Comparison of ENCODE assay signal across 11 cellular contexts in the genomic region with DNA sequence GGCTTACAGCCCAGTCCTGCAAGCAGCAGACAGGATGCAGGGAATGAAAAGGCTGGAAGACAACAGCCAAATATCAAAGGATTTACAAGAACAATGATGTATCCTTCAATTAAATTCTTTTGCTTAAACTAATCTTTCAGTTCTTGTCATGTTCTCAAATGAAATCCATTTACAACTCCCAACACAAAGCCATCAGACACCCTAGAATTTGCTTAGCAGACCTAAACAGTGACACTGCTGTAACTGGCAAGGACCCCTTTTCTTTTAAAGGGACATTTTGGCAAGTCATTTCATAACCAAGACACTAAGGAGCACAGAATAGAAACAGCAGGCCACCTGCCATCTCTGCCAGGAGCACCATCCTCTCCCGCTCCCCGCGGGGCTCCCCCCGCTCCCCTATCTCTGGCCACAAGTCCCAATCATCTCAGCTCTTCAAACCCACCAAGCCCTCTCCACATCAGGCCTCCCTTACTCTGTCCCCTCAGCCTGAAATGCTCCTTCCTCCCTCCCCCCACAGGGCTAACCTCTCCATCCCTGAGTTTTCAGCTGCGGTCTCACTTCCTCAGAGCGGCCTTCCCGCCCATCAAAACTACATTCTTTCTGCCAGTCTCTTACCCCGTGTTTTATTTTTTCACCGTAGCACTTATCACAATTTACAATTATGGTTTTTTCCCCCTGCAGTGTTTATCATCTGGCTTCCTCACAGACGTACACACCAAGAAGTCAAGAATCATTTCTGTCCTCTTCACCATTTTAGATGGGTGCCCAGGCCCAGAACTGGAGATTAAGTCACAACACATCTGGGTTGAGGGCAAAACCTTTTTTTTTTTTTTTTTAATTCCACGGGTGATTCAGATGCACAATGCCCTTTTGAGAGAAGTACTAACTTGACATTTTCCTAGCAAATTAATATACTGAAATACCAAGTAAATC. TPM values are rescaled to one million over a fixed set of nuclear protein-coding genes. Genes with fewer than 3 reads are reported as not detected.
DNase-seq lines count a peak whose midpoint lies in the region; ATAC-seq and TF ChIP-seq lines count a peak whose summit lies in the region.
"Had no signal": no experiment of that assay in that cellular context is flagged by ENCODE, and none has a peak within 500 bp of the region (broad histone marks: within the 10 kb centered on the region; RNA-seq: fewer than 3 reads in every experiment).

No MANE protein-coding gene starts in this region.

- 8% methylated on average over 11 of the region's 11 CpGs for WGBS in thymus

- H3K4me3 Mint-ChIP-seq in activated naive CD4-positive, alpha-beta T cell treated with anti-CD3 and anti-CD28 coated beads, Interleukin-2, amount 50 U/mL, for 24 hours = no peak overlapping the region
- H3K4me3 Mint-ChIP-seq in activated naive CD4-positive, alpha-beta T cell treated with anti-CD3 and anti-CD28 coated beads, Interleukin-2, amount 10 ng/mL, durations not matched to agents 7 days and 5 days = no peak overlapping the region

- H3K4me3 ChIP-seq in dorsolateral prefrontal cortex (no peak overlapping the region), thymus (ENCODE audit: low read length) (peak overlapping the region; percentile 5)

- TF ChIP-seq CTCF in dorsolateral prefrontal cortex (IDR thresholded peaks at IDR 0.05 in 54 of 56, conservative IDR thresholded peaks at IDR 0.05 in 2 of 56; ENCODE audit: low read depth in 1 of 56, partially characterized antibody in 56 of 56) = no peak

- peaks cover 56% of the 10 kb centered on the region for H3K4me1 Mint-ChIP-seq in activated naive CD4-positive, alpha-beta T cell treated with anti-CD3 and anti-CD28 coated beads, Interleukin-2, amount 50 U/mL, for 24 hours
- H3K4me1 Mint-ChIP-seq in activated naive CD4-positive, alpha-beta T cell treated with anti-CD3 and anti-CD28 coated beads, Interleukin-2, amount 10 ng/mL, durations not matched to agents 7 days and 5 days = peaks cover 35% of the 10 kb centered on the region

- no peaks in the 10 kb centered on the region for H3K36me3 Mint-ChIP-seq in activated naive CD4-positive, alpha-beta T cell treated with anti-CD3 and anti-CD28 coated beads, Interleukin-2, amount 50 U/mL, for 24 hours
- no peaks in the 10 kb centered on the region for H3K36me3 Mint-ChIP-seq in activated naive CD4-positive, alpha-beta T cell treated with anti-CD3 and anti-CD28 coated beads, Interleukin-2, amount 10 ng/mL, durations not matched to agents 7 days and 5 days

- H3K36me3 ChIP-seq in thymus (ENCODE audit: control insufficient read depth, insufficient read depth) = no peaks in the 10 kb centered on the region

- H3K27me3 ChIP-seq in dorsolateral prefrontal cortex = no peaks in the 10 kb centered on the region
- no peaks in the 10 kb centered on the region for H3K27me3 ChIP-seq in thymus (ENCODE audit: control insufficient read depth, insufficient read depth)

- intact Hi-C loops in dorsolateral prefrontal cortex (cut with DNase I) = no loop called here

- H3K27ac Mint-ChIP-seq in activated naive CD4-positive, alpha-beta T cell treated with anti-CD3 and anti-CD28 coated beads, Interleukin-2, amount 50 U/mL, for 24 hours = peak overlapping the region; percentile 7
- no peak overlapping the region for H3K27ac Mint-ChIP-seq in activated naive CD4-positive, alpha-beta T cell treated with anti-CD3 and anti-CD28 coated beads, Interleukin-2, amount 10 ng/mL, durations not matched to agents 7 days and 5 days

- peak; percentile 62 for ATAC-seq in HG03457 (IDR thresholded peaks at IDR 0.05; ENCODE audit: unreplicated experiment)
- ATAC-seq in HG03521 (IDR thresholded peaks at IDR 0.05; ENCODE audit: unreplicated experiment) = no peak

- H3K9me3 ChIP-seq in thymus (ENCODE audit: control insufficient read depth) = no peaks in the 10 kb centered on the region

- no peaks in the 10 kb centered on the region for H3K27me3 Mint-ChIP-seq in activated naive CD4-positive, alpha-beta T cell treated with anti-CD3 and anti-CD28 coated beads, Interleukin-2, amount 50 U/mL, for 24 hours
- H3K27me3 Mint-ChIP-seq in activated naive CD4-positive, alpha-beta T cell treated with anti-CD3 and anti-CD28 coated beads, Interleukin-2, amount 10 ng/mL, durations not matched to agents 7 days and 5 days = no peaks in the 10 kb centered on the region

- CTCF ChIA-PET in activated naive CD4-positive, alpha-beta T cell treated with anti-CD3 and anti-CD28 coated beads, Interleukin-2, amount 10 ng/mL, durations not matched to agents 7 days and 5 days (lab: Charles Lee) = no interaction called here

- peaks cover 35% of the 10 kb centered on the region for H3K4me1 ChIP-seq in thymus (ENCODE audit: control insufficient read depth, insufficient read depth, low read length)

- DNase-seq in activated naive CD4-positive, alpha-beta T cell treated with anti-CD3 and anti-CD28 coated beads, Interleukin-2, amount 10 ng/mL, durations not matched to agents 7 days and 5 days = no peak
- peak in 1 of 10 donors; percentile 45 for DNase-seq in dorsolateral prefrontal cortex
- no peak for DNase-seq in SK-N-DZ (ENCODE audit: low spot score)
- DNase-seq in foreskin melanocyte = no peak
- DNase-seq: activated effector memory CD4-positive, alpha-beta T cell treated with anti-CD3 and anti-CD28 coated beads, Interleukin-2, amount 50 U/mL, for 16 hours; dermis blood vessel endothelial cell; stimulated activated naive CD4-positive, alpha-beta T cell treated with Interleukin-2 at 50 U/mL for 16 hours had no signal

- no peaks in the 10 kb centered on the region for H3K9me3 Mint-ChIP-seq in activated naive CD4-positive, alpha-beta T cell treated with anti-CD3 and anti-CD28 coated beads, Interleukin-2, amount 50 U/mL, for 24 hours
- no peaks in the 10 kb centered on the region for H3K9me3 Mint-ChIP-seq in activated naive CD4-positive, alpha-beta T cell treated with anti-CD3 and anti-CD28 coated beads, Interleukin-2, amount 10 ng/mL, durations not matched to agents 7 days and 5 days

- H3K27ac ChIP-seq in dorsolateral prefrontal cortex (peak overlapping the region in 53 of 59 donors; percentile 1 to 93 (median 54)), thymus (ENCODE audit: low read depth) (no peak overlapping the region)

RNA-seq across cellular contexts. Expression of a gene that starts 45.8 kb away (rescaled TPM):
- 100 to 1,000 TPM in 86 of 120 experiments, 10 to 100 TPM in 34; 56.5 to 140 (median 109) TPM for total RNA-seq in dorsolateral prefrontal cortex
- 4.7 TPM for polyA plus RNA-seq in thymus
- 17.7 and 22.3 TPM in 2 replicates for polyA plus RNA-seq in SK-N-DZ (2014; cell fraction: cytosol; rRNA removed)
- 10.8 and 19.3 TPM in 2 replicates for polyA plus RNA-seq in SK-N-DZ (2014; cell fraction: nucleus; rRNA removed)
